1 cellular context compared by ENCODE assay signal in the genomic region with DNA sequence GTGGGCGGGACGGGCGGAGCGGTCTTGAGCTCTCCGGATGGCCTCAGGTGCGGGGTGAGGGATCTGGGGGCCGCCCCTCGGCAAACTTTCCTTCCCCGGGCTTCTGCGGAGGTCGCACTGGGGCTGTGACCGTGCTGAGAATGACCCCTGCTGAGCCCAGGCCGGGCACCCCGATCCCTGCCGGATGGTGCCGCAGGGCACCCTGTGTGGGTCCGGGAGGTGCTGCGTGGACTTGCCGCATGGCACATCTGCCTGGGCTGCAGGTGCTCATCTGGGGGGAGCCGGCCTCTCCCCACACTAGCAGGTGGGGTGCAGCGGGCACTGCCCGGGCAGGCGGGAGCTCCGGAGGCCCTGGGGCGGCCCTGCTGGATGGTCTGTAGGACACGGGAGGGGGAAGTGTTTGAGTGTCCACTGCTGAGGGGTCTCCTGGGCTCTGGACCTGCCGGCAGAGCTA.
TF ChIP-seq lines count a peak whose summit lies in the region.

No MANE protein-coding gene starts in this region.

TF ChIP-seq in HepG2, 621 proteins besides CTCF, POLR2A, EP300 and RAD21:
- peak; percentile 66; the same call in 1 of the 2 replicates for TF ChIP-seq EZH2 (conservative IDR thresholded peaks at IDR 0.05; ENCODE audit: low read depth, low read length)
- TF ChIP-seq HMGA1 (CRISPR knock-in tag; conservative IDR thresholded peaks at IDR 0.05), result no peak
- TF ChIP-seq, protein P1, sequence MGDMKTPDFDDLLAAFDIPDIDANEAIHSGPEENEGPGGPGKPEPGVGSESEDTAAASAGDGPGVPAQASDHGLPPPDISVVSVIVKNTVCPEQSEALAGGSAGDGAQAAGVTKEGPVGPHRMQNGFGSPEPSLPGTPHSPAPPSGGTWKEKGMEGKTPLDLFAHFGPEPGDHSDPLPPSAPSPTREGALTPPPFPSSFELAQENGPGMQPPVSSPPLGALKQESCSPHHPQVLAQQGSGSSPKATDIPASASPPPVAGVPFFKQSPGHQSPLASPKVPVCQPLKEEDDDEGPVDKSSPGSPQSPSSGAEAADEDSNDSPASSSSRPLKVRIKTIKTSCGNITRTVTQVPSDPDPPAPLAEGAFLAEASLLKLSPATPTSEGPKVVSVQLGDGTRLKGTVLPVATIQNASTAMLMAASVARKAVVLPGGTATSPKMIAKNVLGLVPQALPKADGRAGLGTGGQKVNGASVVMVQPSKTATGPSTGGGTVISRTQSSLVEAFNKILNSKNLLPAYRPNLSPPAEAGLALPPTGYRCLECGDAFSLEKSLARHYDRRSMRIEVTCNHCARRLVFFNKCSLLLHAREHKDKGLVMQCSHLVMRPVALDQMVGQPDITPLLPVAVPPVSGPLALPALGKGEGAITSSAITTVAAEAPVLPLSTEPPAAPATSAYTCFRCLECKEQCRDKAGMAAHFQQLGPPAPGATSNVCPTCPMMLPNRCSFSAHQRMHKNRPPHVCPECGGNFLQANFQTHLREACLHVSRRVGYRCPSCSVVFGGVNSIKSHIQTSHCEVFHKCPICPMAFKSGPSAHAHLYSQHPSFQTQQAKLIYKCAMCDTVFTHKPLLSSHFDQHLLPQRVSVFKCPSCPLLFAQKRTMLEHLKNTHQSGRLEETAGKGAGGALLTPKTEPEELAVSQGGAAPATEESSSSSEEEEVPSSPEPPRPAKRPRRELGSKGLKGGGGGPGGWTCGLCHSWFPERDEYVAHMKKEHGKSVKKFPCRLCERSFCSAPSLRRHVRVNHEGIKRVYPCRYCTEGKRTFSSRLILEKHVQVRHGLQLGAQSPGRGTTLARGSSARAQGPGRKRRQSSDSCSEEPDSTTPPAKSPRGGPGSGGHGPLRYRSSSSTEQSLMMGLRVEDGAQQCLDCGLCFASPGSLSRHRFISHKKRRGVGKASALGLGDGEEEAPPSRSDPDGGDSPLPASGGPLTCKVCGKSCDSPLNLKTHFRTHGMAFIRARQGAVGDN (CRISPR knock-in tag; IDR thresholded peaks at IDR 0.05), result 0 out of 2 replicates have a peak, but pooled peaks have one; percentile 16
- no peak for TF ChIP-seq ZNF121 (CRISPR knock-in tag; IDR thresholded peaks at IDR 0.05)
- TF ChIP-seq SOX13 (IDR thresholded peaks at IDR 0.05), result no peak
- TF ChIP-seq SOX13 (CRISPR knock-in tag; conservative IDR thresholded peaks at IDR 0.05 in 1 of 2, IDR thresholded peaks at IDR 0.05 in 1 of 2), result no peak
- TF ChIP-seq ZNF333 (CRISPR knock-in tag; IDR thresholded peaks at IDR 0.05; ENCODE audit: borderline replicate concordance), result no peak
